1 cellular context compared by ENCODE assay signal in the genomic region with DNA sequence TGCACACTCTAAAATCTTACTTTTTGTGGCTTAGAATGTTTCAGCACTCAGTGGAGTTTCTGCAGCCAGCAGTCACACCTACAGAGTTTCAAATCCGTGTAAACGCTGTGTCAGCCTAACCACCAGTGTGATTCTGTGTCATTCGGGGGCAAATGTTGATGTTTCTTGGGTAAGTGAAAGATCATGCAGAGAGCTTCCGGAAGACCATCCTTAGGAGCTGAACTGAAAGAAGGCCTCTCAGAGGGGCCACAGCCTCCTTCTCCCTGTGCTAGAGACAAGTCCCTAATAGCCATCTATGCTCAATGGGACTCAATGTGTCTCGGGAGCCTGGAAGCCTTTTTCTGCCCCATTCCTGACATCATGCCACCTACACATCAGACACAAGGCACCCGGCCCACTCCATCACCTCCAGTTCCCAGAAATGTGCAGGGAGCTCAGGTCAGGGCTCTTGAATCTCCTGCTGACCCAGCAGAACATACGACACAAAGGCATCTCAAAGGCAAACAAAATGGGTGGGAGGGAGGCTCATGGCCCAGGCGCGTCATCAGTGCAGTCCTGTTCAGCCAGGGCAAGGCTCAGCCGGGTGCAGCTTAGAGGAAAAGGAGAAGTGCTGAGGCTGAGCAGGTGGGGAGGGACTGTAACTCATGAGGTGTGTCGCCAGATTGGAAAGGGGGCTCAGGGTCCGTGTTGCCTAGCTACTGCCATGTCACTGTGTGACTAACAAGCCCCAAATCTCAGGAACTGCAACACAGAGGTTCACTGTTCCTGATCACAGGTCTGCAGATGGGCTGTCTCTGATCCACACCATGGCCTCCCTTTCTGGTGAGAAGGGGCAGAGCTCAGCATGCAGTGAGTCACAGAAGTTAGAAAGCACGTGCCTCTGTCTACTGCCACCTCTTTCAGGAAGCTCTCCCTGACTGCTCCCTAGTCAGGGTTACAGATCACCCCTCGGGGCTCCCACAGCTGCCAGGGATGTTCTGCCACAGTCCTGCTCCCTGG.
A peak's percentile ranks its signal among the peaks of the same experiment; 100 is the strongest.
TF ChIP-seq lines count a peak whose summit lies in the region.

No MANE protein-coding gene starts in this region.

TF ChIP-seq in K562, 482 proteins besides CTCF, POLR2A, EP300 and RAD21 (continued from another document):
- TF ChIP-seq ZBTB7A (IDR thresholded peaks at IDR 0.05; ENCODE audit: borderline replicate concordance, control insufficient read depth, low read depth, low read length) (peak; percentile 29; the same call in 1 of the 2 replicates), BHLHE40 (IDR thresholded peaks at IDR 0.05; ENCODE audit: low read length) (peak; percentile 80)
